8 cellular contexts compared by ENCODE assay signal in genomic region chr4:52861171-52861873, GRCh38. TPM values are rescaled to one million over a fixed set of nuclear protein-coding genes. Genes with fewer than 3 reads are reported as not detected.
A peak's percentile ranks its signal among the peaks of the same experiment; 100 is the strongest.
DNase-seq lines count a peak whose midpoint lies in the region; ATAC-seq and TF ChIP-seq lines count a peak whose summit lies in the region.

No MANE protein-coding gene starts in this region.

- peaks cover 15% of the 10 kb centered on the region for H3K27me3 ChIP-seq in CD4-positive, CD25-positive, alpha-beta regulatory T cell (ENCODE audit: control insufficient read depth, insufficient read depth, low read length)
- H3K27me3 ChIP-seq in endodermal cell (ENCODE audit: control insufficient read depth, insufficient read depth, low read length, poor library complexity, severe bottlenecking) (no peaks in the 10 kb centered on the region), neural progenitor cell (peaks cover 30% of the 10 kb centered on the region)

- peak overlapping the region; percentile 55 to 83 (median 82) for H3K4me3 Mint-ChIP-seq in CD4-positive, CD25-positive, alpha-beta regulatory T cell
- H3K4me3 Mint-ChIP-seq in endodermal cell: peak overlapping the region; percentile 75
- peak overlapping the region; percentile 87 for H3K4me3 Mint-ChIP-seq in neural progenitor cell

- no peaks in the 10 kb centered on the region for H3K36me3 Mint-ChIP-seq in CD4-positive, CD25-positive, alpha-beta regulatory T cell
- H3K36me3 Mint-ChIP-seq in endodermal cell (ENCODE audit: low read depth): peaks cover 29% of the 10 kb centered on the region
- peaks cover 26% of the 10 kb centered on the region for H3K36me3 Mint-ChIP-seq in neural progenitor cell

- TF ChIP-seq CTCF in endodermal cell (conservative IDR thresholded peaks at IDR 0.05): no peak
- no peak for TF ChIP-seq CTCF in neural progenitor cell (IDR thresholded peaks at IDR 0.05)

- H3F3A ChIP-seq in neural progenitor cell (ENCODE audit: low read depth): peaks cover 9% of the 10 kb centered on the region

- peaks cover 0 to 13% (median 2%) of the 10 kb centered on the region in 7 donors for H3K9me3 Mint-ChIP-seq in CD4-positive, CD25-positive, alpha-beta regulatory T cell
- H3K9me3 Mint-ChIP-seq in endodermal cell (peaks cover 21% of the 10 kb centered on the region), neural progenitor cell (peaks cover 21% of the 10 kb centered on the region)

- H3K27ac Mint-ChIP-seq in CD4-positive, CD25-positive, alpha-beta regulatory T cell: peak overlapping the region in 1 of 3 donors; percentile 71
- H3K27ac Mint-ChIP-seq in endodermal cell (no peak overlapping the region), neural progenitor cell (no peak overlapping the region)

- peaks cover 50% of the 10 kb centered on the region for H3K27me3 Mint-ChIP-seq in CD4-positive, CD25-positive, alpha-beta regulatory T cell
- H3K27me3 Mint-ChIP-seq in endodermal cell (ENCODE audit: insufficient read depth): peaks cover 32% of the 10 kb centered on the region
- H3K27me3 Mint-ChIP-seq in neural progenitor cell (ENCODE audit: insufficient read depth, low read depth): peaks cover 12% of the 10 kb centered on the region

- DNase-seq in CD4-positive, CD25-positive, alpha-beta regulatory T cell: peak in 1 of 3 donors; percentile 2
- peak; percentile 40 for DNase-seq in NCI-H69 (lab: John Stamatoyannopoulos, UW)
- DNase-seq in endodermal cell: peak; percentile 66
- peak; percentile 41 for DNase-seq in neural progenitor cell (ENCODE audit: low spot score)
- DNase-seq in 8988T: no peak
- no peak for DNase-seq in kidney glomerular epithelial cell (lab: John Stamatoyannopoulos, UW)
- DNase-seq in activated naive CD4-positive, alpha-beta T cell treated with anti-CD3 and anti-CD28 coated beads, Interleukin-2, amount 50 U/mL, for 16 hours: no peak

- H3K9ac ChIP-seq in endodermal cell (ENCODE audit: extremely low read depth, low read length, poor library complexity, severe bottlenecking) (no peak overlapping the region), neural progenitor cell (no peak overlapping the region)

- H4K20me1 ChIP-seq in neural progenitor cell (ENCODE audit: low read depth): peaks cover 7% of the 10 kb centered on the region

- H2AFZ ChIP-seq in neural progenitor cell (replicated peaks): peak overlapping the region; percentile 82

- ATAC-seq in CD4-positive, CD25-positive, alpha-beta regulatory T cell (ENCODE audit: low read depth in 2 of 2): no peak
- ATAC-seq in HG03439 (IDR thresholded peaks at IDR 0.05; ENCODE audit: unreplicated experiment): no peak

- no peaks in the 10 kb centered on the region for H3K36me3 ChIP-seq in CD4-positive, CD25-positive, alpha-beta regulatory T cell (ENCODE audit: control insufficient read depth, insufficient read depth, low read length)
- H3K36me3 ChIP-seq in endodermal cell (ENCODE audit: control insufficient read depth, insufficient read depth, low read length) (peaks cover 31% of the 10 kb centered on the region), neural progenitor cell (no peaks in the 10 kb centered on the region)

- 64 to 70% methylated on average over 22 to 27 of the region's 27 CpGs for WGBS in endodermal cell (ENCODE audit: insufficient coverage in 1 of 2, insufficient read length in 1 of 2), 2 experiments

- no peak overlapping the region for H3K4me3 ChIP-seq in CD4-positive, CD25-positive, alpha-beta regulatory T cell (ENCODE audit: low read depth, low read length)
- peak overlapping the region; percentile 96 for H3K4me3 ChIP-seq in endodermal cell (ENCODE audit: low read length)
- peak overlapping the region; percentile 53 for H3K4me3 ChIP-seq in neural progenitor cell

- no peak overlapping the region for H3K27ac ChIP-seq in CD4-positive, CD25-positive, alpha-beta regulatory T cell (ENCODE audit: insufficient read depth, low read length, poor library complexity, severe bottlenecking)
- H3K27ac ChIP-seq in endodermal cell (ENCODE audit: low read depth, low read length) (no peak overlapping the region), neural progenitor cell (no peak overlapping the region)

- peaks cover 0 to 20% (median 8%) of the 10 kb centered on the region in 4 donors for H3K4me1 Mint-ChIP-seq in CD4-positive, CD25-positive, alpha-beta regulatory T cell
- H3K4me1 Mint-ChIP-seq in endodermal cell (peaks cover 27% of the 10 kb centered on the region), neural progenitor cell (peaks cover 40% of the 10 kb centered on the region)

- H3K4me2 ChIP-seq in neural progenitor cell: peak overlapping the region; percentile 86

- H3K9me3 ChIP-seq in CD4-positive, CD25-positive, alpha-beta regulatory T cell (ENCODE audit: control insufficient read depth in 2 of 2, low read length in 2 of 2): no peaks in the 10 kb centered on the region
- H3K9me3 ChIP-seq in endodermal cell (ENCODE audit: control insufficient read depth, low read length): peaks cover 18% of the 10 kb centered on the region
- no peaks in the 10 kb centered on the region for H3K9me3 ChIP-seq in neural progenitor cell (ENCODE audit: low read depth)

- H3K79me2 ChIP-seq in neural progenitor cell (ENCODE audit: low read depth): peaks cover 8% of the 10 kb centered on the region

- H3K4me1 ChIP-seq in CD4-positive, CD25-positive, alpha-beta regulatory T cell (ENCODE audit: control insufficient read depth, insufficient read depth, low read length, poor library complexity, severe bottlenecking): peaks cover 14% of the 10 kb centered on the region
- H3K4me1 ChIP-seq in endodermal cell (ENCODE audit: control insufficient read depth, insufficient read depth, low read length) (no peaks in the 10 kb centered on the region), neural progenitor cell (peaks cover 11% of the 10 kb centered on the region)

RNA-seq across cellular contexts. Expression of gene RASL11B, which starts 0.8 kb away (rescaled TPM):
- total RNA-seq in CD4-positive, CD25-positive, alpha-beta regulatory T cell: 0.30 TPM
- polyA plus RNA-seq in CD4-positive, CD25-positive, alpha-beta regulatory T cell: under 1 TPM in 1 of 4 donors, not detected in 3; 0.22 TPM
- total RNA-seq in endodermal cell (10 to 100 TPM in 1 of 2 donors, 1 to 10 TPM in 1; 7.0 to 12.7 TPM), neural progenitor cell (ENCODE audit: low replicate concordance) (6.8 and 10.1 TPM in 2 replicates)
- polyA plus RNA-seq in endodermal cell (2013, experiment 1 of 2): 35.2 TPM
- 28.1 TPM for polyA plus RNA-seq in endodermal cell (2013, experiment 2 of 2)

Comparison
In these comparisons a context has a peak if more than half of its experiments do, and no peak if none do; other contexts are left out.
1. DNase-seq: peak in NCI-H69 (single experiment), endodermal cell (single experiment) and neural progenitor cell (single experiment); none in 8988T (single experiment), kidney glomerular epithelial cell (single experiment) and activated naive CD4-positive, alpha-beta T cell treated with anti-CD3 and anti-CD28 coated beads, Interleukin-2, amount 50 U/mL, for 16 hours (single experiment).
2. Peak in every context shown above with its lines, with median percentiles within 50 percentile points of each other: H3K4me3 Mint-ChIP-seq.